In the genomic region with DNA sequence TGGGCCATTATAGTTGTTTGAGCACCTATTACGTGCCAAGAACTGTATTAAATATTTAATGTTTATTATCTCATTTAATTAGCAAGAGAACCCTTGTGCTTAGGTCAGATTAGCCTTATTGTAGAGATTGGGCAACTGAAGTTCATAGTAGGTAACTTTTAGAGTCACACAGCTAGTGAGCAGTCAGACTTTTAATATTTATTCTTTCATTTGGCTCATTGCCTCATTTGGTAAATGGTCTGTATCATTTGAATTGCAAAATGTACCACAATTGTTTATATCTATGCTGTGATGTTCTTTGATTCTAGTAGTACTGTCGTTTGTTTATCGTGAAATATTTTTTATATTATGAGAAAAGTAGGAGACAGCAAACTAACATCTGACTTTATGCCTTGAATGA, we compare ENCODE assay signal across 18 cellular contexts. TPM values are rescaled to one million over a fixed set of nuclear protein-coding genes. Genes with fewer than 3 reads are reported as not detected.
DNase-seq lines count a peak whose midpoint lies in the region; ATAC-seq, FAIRE-seq and TF ChIP-seq lines count a peak whose summit lies in the region.
"Had no signal": no experiment of that assay in that cellular context is flagged by ENCODE, and none has a peak within 500 bp of the region (broad histone marks: within the 10 kb centered on the region; RNA-seq: fewer than 3 reads in every experiment).

No MANE protein-coding gene starts in this region.

- H3K4me1 ChIP-seq in Karpas-422 (ENCODE audit: low read length) (peaks cover 66% of the 10 kb centered on the region), GM12878 (ENCODE audit: control insufficient read depth, insufficient read depth, low read length) (peaks cover 28% of the 10 kb centered on the region), neutrophil (ENCODE audit: control insufficient read depth in 1 of 2, insufficient read depth in 1 of 2, low read depth in 1 of 2, low read length in 1 of 2) (peaks cover 45 to 47% of the 10 kb centered on the region in 2 experiments)

- no peak for FAIRE-seq in GM12878 (lab: Jason Lieb, UNC)
- FAIRE-seq in H54 (lab: Jason Lieb, UNC) = no peak
- FAIRE-seq: frontal cortex had no signal

- POLR2A ChIA-PET in GM12878 (lab: Charles Lee) = interaction anchor here (0.6 to 1.3 kb wide), 7 partner anchors 9 to 1283 kb away, joined by 3 to 6 read pairs (median 4); no protein-coding TSS in a partner anchor

- WGBS in GM12878 (ENCODE audit: insufficient coverage, insufficient replicate concordance, low lambda C conversion rate, missing lambda C conversion rate) = 3% methylated on average over 3 of the region's 3 CpGs

- no peak for TF ChIP-seq EP300 in GM12878 (IDR thresholded peaks at IDR 0.05; ENCODE audit: borderline replicate concordance in 1 of 2, control insufficient read depth in 1 of 2, low read depth in 2 of 2, low read length in 2 of 2)

- intact Hi-C loops in GM12878 (cut with micrococcal nuclease; ENCODE audit: unreplicated experiment) = no loop called here

- TF ChIP-seq CTCF in C4-2B (conservative IDR thresholded peaks at IDR 0.05) = no peak
- no peak for TF ChIP-seq CTCF in GM12878 (IDR thresholded peaks at IDR 0.05 in 2 of 3, conservative IDR thresholded peaks at IDR 0.05 in 1 of 3; ENCODE audit: control insufficient read depth in 2 of 3, extremely low read depth in 1 of 3, insufficient read depth in 1 of 3, low read depth in 3 of 3, low read length in 3 of 3)
- TF ChIP-seq CTCF in neutrophil (IDR thresholded peaks at IDR 0.05) = no peak

- RAD21 ChIA-PET in GM12878 (lab: Charles Lee; ENCODE audit: unreplicated experiment) = interaction anchor here (0.8 to 1.3 kb wide), 2 partner anchors 8 to 15 kb away, joined by 4 to 7 read pairs; no protein-coding TSS in a partner anchor

- H3K9me2 ChIP-seq in Karpas-422 (replicated peaks; ENCODE audit: insufficient read depth, low read length) = no peaks in the 10 kb centered on the region

- no TSS peak for BruUV-seq in GM12878 (replicated peaks; lab: Mats Ljungman, UMichigan)

- no peak overlapping the region for H2AFZ ChIP-seq in Karpas-422 (ENCODE audit: low read length)
- no peak overlapping the region for H2AFZ ChIP-seq in GM12878 (ENCODE audit: control insufficient read depth, low read depth, low read length)
- H2AFZ ChIP-seq: neural progenitor cell, PC-9 had no signal

- H3K9ac ChIP-seq in Karpas-422 (ENCODE audit: low read length) (no peak overlapping the region), GM12878 (ENCODE audit: control insufficient read depth, insufficient read depth, low read length) (no peak overlapping the region)
- H3K9ac ChIP-seq: neural progenitor cell had no signal

- SMC1A ChIA-PET in GM12878 (lab: Charles Lee; ENCODE audit: uncharacterized antibody, unreplicated experiment) = interaction anchor here (1.0 to 1.1 kb wide), 3 partner anchors 15 to 43 kb away, joined by 3 read pairs; no protein-coding TSS in a partner anchor

- H3K4me2 ChIP-seq in Karpas-422 (ENCODE audit: low read depth, low read length, poor library complexity, severe bottlenecking) = no peak overlapping the region
- peak overlapping the region; percentile 51 for H3K4me2 ChIP-seq in GM12878 (ENCODE audit: control insufficient read depth, insufficient read depth)
- H3K4me2 ChIP-seq: neural progenitor cell, PC-9 had no signal

- no peaks in the 10 kb centered on the region for H3K9me3 ChIP-seq in Karpas-422 (ENCODE audit: low read length)
- H3K9me3 ChIP-seq in GM12878 (replicated peaks; ENCODE audit: control insufficient read depth, insufficient read depth, low read length) = no peaks in the 10 kb centered on the region
- H3K9me3 ChIP-seq in neutrophil = no peaks in the 10 kb centered on the region

- H3K36me3 ChIP-seq in Karpas-422 (ENCODE audit: insufficient read depth, low read length) (peaks cover 31% of the 10 kb centered on the region), GM12878 (ENCODE audit: control insufficient read depth in 2 of 2, insufficient read depth in 2 of 2, low read length in 1 of 2) (peaks cover 0 to 17% of the 10 kb centered on the region in 2 experiments; a peak in 2 of 4 replicates), neutrophil (no peaks in the 10 kb centered on the region)
- H3K36me3 ChIP-seq: neural progenitor cell had no signal

- H3K79me2 ChIP-seq in Karpas-422 (ENCODE audit: low read length) (peaks cover 100% of the 10 kb centered on the region), GM12878 (ENCODE audit: control insufficient read depth, insufficient read depth, low read length) (peaks cover 94% of the 10 kb centered on the region)

- H3K4me3 ChIP-seq in Karpas-422 (ENCODE audit: low read length) = no peak overlapping the region
- H3K4me3 ChIP-seq in GM12878 = peak overlapping the region; percentile 3; the same call in 1 of the 2 replicates
- no peak overlapping the region for H3K4me3 ChIP-seq in neutrophil (ENCODE audit: low read depth in 1 of 2, low read length in 1 of 2)
- H3K4me3 ChIP-seq: lung, neural progenitor cell, PC-9 had no signal

- CTCF ChIA-PET in GM12878 (lab: Yijun Ruan, JAX) = interaction anchor here (1.3 kb wide), 1 partner anchor 43 kb away, joined by 3 read pairs; no protein-coding TSS in a partner anchor

- TF ChIP-seq POLR2A in GM12878 (IDR thresholded peaks at IDR 0.05; ENCODE audit: low read depth, low read length) = no peak
- no peak for TF ChIP-seq POLR2A in H54 (IDR thresholded peaks at IDR 0.05; ENCODE audit: low read depth, low read length)

- DNase-seq in Karpas-422 = no peak
- DNase-seq in GM12878 (ENCODE audit: low read depth, low spot score) = no peak
- no peak for DNase-seq in H54 (ENCODE audit: insufficient read length, low spot score)
- DNase-seq: activated CD8-positive, alpha-beta memory T cell treated with anti-CD3 and anti-CD28 coated beads, Interleukin-2, amount 10 ng/mL, durations not matched to agents 7 days and 5 days; activated naive CD4-positive, alpha-beta T cell treated with anti-CD3 and anti-CD28 coated beads, Interleukin-2, amount 10 ng/mL, durations not matched to agents 7 days and 5 days; CD4-positive, alpha-beta memory T cell; effector CD4-positive, alpha-beta T cell; NCI-H146; NCI-H446; PC-9 had no signal

- in situ Hi-C loops in GM12878 (cut with MboI) = no loop called here

- ATAC-seq in GM12878 (no peak), SK-N-SH treated with all-trans-retinoic acid at 6 μM for 48 hours (no peak), HG02763 (IDR thresholded peaks at IDR 0.05; ENCODE audit: unreplicated experiment) (no peak)
- ATAC-seq: activated CD8-positive, alpha-beta memory T cell treated with anti-CD3 and anti-CD28 coated beads, Interleukin-2, amount 10 ng/mL, durations not matched to agents 7 days and 5 days; WTC11 had no signal

- TF ChIP-seq RAD21 in GM12878 (IDR thresholded peaks at IDR 0.05; ENCODE audit: insufficient read depth, low read depth, low read length) = no peak

- H3K27ac ChIP-seq in C4-2B (peak overlapping the region; percentile 70), Karpas-422 (ENCODE audit: low read length) (peak overlapping the region; percentile 53), GM12878 (ENCODE audit: control insufficient read depth, insufficient read depth) (no peak overlapping the region; the same call in 1 of the 2 replicates), neutrophil (peak overlapping the region; percentile 74)
- H3K27ac ChIP-seq: neural progenitor cell, PC-9 had no signal

- H4K20me1 ChIP-seq in Karpas-422 (ENCODE audit: insufficient read depth, low read depth, low read length) (peaks cover 60% of the 10 kb centered on the region), GM12878 (ENCODE audit: control insufficient read depth, insufficient read depth) (peaks cover 12% of the 10 kb centered on the region; the same call in 1 of the 2 replicates)

- H3K27me3 ChIP-seq in Karpas-422 (ENCODE audit: low read length) (no peaks in the 10 kb centered on the region), GM12878 (replicated peaks in 1 of 2; ENCODE audit: control insufficient read depth in 2 of 2, insufficient read depth in 2 of 2, low read length in 1 of 2) (no peaks in the 10 kb centered on the region), neutrophil (no peaks in the 10 kb centered on the region)
- H3K27me3 ChIP-seq: neural progenitor cell had no signal

TF ChIP-seq in SK-N-SH treated with all-trans-retinoic acid at 6 μM for 48 hours, 23 proteins besides CTCF, POLR2A, EP300 and RAD21 (continues in another document):
- TF ChIP-seq ZNF70 (CRISPR knock-in tag; IDR thresholded peaks at IDR 0.05) (no peak), TCF4 (CRISPR knock-in tag; IDR thresholded peaks at IDR 0.05; ENCODE audit: borderline replicate concordance) (no peak), OSR1 (CRISPR knock-in tag; IDR thresholded peaks at IDR 0.05) (no peak), ARNTL (CRISPR knock-in tag; IDR thresholded peaks at IDR 0.05; ENCODE audit: borderline replicate concordance, low read depth) (no peak), ZFP30 (CRISPR knock-in tag; IDR thresholded peaks at IDR 0.05) (no peak)
- TF ChIP-seq, protein P1, sequence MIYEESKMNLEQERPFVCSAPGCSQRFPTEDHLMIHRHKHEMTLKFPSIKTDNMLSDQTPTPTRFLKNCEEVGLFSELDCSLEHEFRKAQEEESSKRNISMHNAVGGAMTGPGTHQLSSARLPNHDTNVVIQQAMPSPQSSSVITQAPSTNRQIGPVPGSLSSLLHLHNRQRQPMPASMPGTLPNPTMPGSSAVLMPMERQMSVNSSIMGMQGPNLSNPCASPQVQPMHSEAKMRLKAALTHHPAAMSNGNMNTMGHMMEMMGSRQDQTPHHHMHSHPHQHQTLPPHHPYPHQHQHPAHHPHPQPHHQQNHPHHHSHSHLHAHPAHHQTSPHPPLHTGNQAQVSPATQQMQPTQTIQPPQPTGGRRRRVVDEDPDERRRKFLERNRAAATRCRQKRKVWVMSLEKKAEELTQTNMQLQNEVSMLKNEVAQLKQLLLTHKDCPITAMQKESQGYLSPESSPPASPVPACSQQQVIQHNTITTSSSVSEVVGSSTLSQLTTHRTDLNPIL (CRISPR knock-in tag; IDR thresholded peaks at IDR 0.05; ENCODE audit: low read depth) = no peak

RNA-seq across cellular contexts. Expression of a gene that starts 7.6 kb away (rescaled TPM):
- 85.0 and 162 TPM in 2 replicates for total RNA-seq in Karpas-422 (2014; rRNA removed; shearing (Covaris generic); ENCODE audit: low replicate concordance)
- total RNA-seq in GM12878 (2013; cell fraction: nucleolus; rRNA removed) = 282 and 283 TPM in 2 replicates
- 120 and 137 TPM in 2 replicates for total RNA-seq in GM12878 (2014; rRNA removed)
- total RNA-seq in GM12878 (2014; rRNA removed; fragmentation: Illumina TruSeq; extraction: Trizol) = 139 and 141 TPM in 2 replicates
- 178 and 188 TPM in 2 replicates for total RNA-seq in GM12878 (2021)
- 80.2 TPM for polyA plus RNA-seq in GM12878 (2011; ENCODE audit: low read depth)
- polyA plus RNA-seq in GM12878 (2011; rRNA removed) = 140 and 178 TPM in 2 replicates
- polyA plus RNA-seq in GM12878 (2011; cell fraction: cytosol; rRNA removed) = 136 and 157 TPM in 2 replicates
- polyA plus RNA-seq in GM12878 (2011; cell fraction: nucleus; rRNA removed) = 95.3 and 118 TPM in 2 replicates
- 81.8 and 95.9 TPM in 2 replicates for polyA plus RNA-seq in GM12878 (2012)
- 105 and 110 TPM in 2 replicates for polyA plus RNA-seq in GM12878 (2014; fragmentation: Illumina TruSeq; extraction: Trizol)
- polyA plus RNA-seq in GM12878 (2014; fragmentation: Nextera tagmentation; extraction: Ambion mirVana) = 10 to 100 TPM; 93.0 to 94.3 TPM
- 60.3 and 77.5 TPM in 2 replicates for polyA plus RNA-seq in GM12878 (2014; rRNA removed)
- polyA plus RNA-seq in GM12878 (2016; fragmentation: Nextera tagmentation; extraction: Ambion mirVana) = 100 to 1,000 TPM; 156 to 179 TPM
- polyA minus RNA-seq in GM12878 (2011; rRNA and poly(A)+ RNA removed) = 364 and 505 TPM in 2 replicates
- 148 and 203 TPM in 2 replicates for polyA minus RNA-seq in GM12878 (2011; cell fraction: cytosol; rRNA and poly(A)+ RNA removed)
- polyA minus RNA-seq in GM12878 (2011; cell fraction: nucleus; rRNA and poly(A)+ RNA removed) = 82.2 and 124 TPM in 2 replicates
